Comparison of ENCODE assay signal across 8 cellular contexts in genomic region chr18:4106407-4107033, GRCh38.
A peak's percentile ranks its signal among the peaks of the same experiment; 100 is the strongest.
DNase-seq lines count a peak whose midpoint lies in the region; ATAC-seq, FAIRE-seq and TF ChIP-seq lines count a peak whose summit lies in the region.

No MANE protein-coding gene starts in this region.

- H3K27me3 ChIP-seq in A673 (replicated peaks; ENCODE audit: insufficient read depth, low read depth, low read length, poor library complexity), result no peaks in the 10 kb centered on the region
- H3K27me3 ChIP-seq in foreskin keratinocyte, result no peaks in the 10 kb centered on the region
- no peaks in the 10 kb centered on the region for H3K27me3 ChIP-seq in pancreas

- ATAC-seq in HG03095 (IDR thresholded peaks at IDR 0.05; ENCODE audit: unreplicated experiment), result peak; percentile 64
- peak; percentile 68 for ATAC-seq in foreskin keratinocyte
- ATAC-seq in pancreas, result peak; percentile 48 to 86 (median 81)

- WGBS in pancreas, 2 donors, result 30 to 38% methylated on average over 13 of the region's 13 CpGs

- H3K4me1 Mint-ChIP-seq in activated T-helper 1 cell treated with anti-CD3 and anti-CD28 coated beads, Interleukin-12 subunit alpha, Interleukin-12 subunit beta, Interleukin-2, Interleukin-4 antibody, amounts not matched to agents 30 ng/mL and 10 ng/mL and 1 ng/mL, durations not matched to agents 14 hours and 24 hours and 36 hours (ENCODE audit: low read depth), result no peaks in the 10 kb centered on the region

- FAIRE-seq in pancreas (lab: Jason Lieb, UNC) (no peak), urothelium cell line (lab: Jason Lieb, UNC) (peak; percentile 98)

- no peaks in the 10 kb centered on the region for H3K9me3 Mint-ChIP-seq in activated T-helper 1 cell treated with anti-CD3 and anti-CD28 coated beads, Interleukin-12 subunit alpha, Interleukin-12 subunit beta, Interleukin-2, Interleukin-4 antibody, amounts not matched to agents 30 ng/mL and 10 ng/mL and 1 ng/mL, durations not matched to agents 14 hours and 24 hours and 36 hours

- POLR2A ChIA-PET in A673 (lab: Charles Lee; ENCODE audit: low non-redundant PET), result interaction anchor here (0.6 kb wide), 2 partner anchors 249 to 364 kb away, joined by 3 read pairs; no protein-coding TSS in a partner anchor

- H3K27ac ChIP-seq in A673 (ENCODE audit: low read depth, low read length, poor library complexity, severe bottlenecking), result no peak overlapping the region
- H3K27ac ChIP-seq in foreskin keratinocyte, result no peak overlapping the region
- no peak overlapping the region for H3K27ac ChIP-seq in pancreas

- H3K27ac Mint-ChIP-seq in activated T-helper 1 cell treated with anti-CD3 and anti-CD28 coated beads, Interleukin-12 subunit alpha, Interleukin-12 subunit beta, Interleukin-2, Interleukin-4 antibody, amounts not matched to agents 30 ng/mL and 10 ng/mL and 1 ng/mL, durations not matched to agents 14 hours and 24 hours and 36 hours, result no peak overlapping the region

- no peak overlapping the region for H3K4me3 Mint-ChIP-seq in activated T-helper 1 cell treated with anti-CD3 and anti-CD28 coated beads, Interleukin-12 subunit alpha, Interleukin-12 subunit beta, Interleukin-2, Interleukin-4 antibody, amounts not matched to agents 30 ng/mL and 10 ng/mL and 1 ng/mL, durations not matched to agents 14 hours and 24 hours and 36 hours

- H3K36me3 ChIP-seq in A673 (ENCODE audit: insufficient read depth, low read length, poor library complexity, severe bottlenecking), result no peaks in the 10 kb centered on the region
- H3K36me3 ChIP-seq in pancreas, result no peaks in the 10 kb centered on the region

- no TSS peak for BruUV-seq in A673 (replicated peaks; lab: Mats Ljungman, UMichigan)

- no peaks in the 10 kb centered on the region for H3K27me3 Mint-ChIP-seq in activated T-helper 1 cell treated with anti-CD3 and anti-CD28 coated beads, Interleukin-12 subunit alpha, Interleukin-12 subunit beta, Interleukin-2, Interleukin-4 antibody, amounts not matched to agents 30 ng/mL and 10 ng/mL and 1 ng/mL, durations not matched to agents 14 hours and 24 hours and 36 hours (ENCODE audit: insufficient read depth)

- H3K4me3 ChIP-seq in A673 (ENCODE audit: low read depth, low read length, poor library complexity, severe bottlenecking) (no peak overlapping the region), GM12865 (ENCODE audit: low read depth, low read length) (no peak overlapping the region), pancreas (no peak overlapping the region)

- intact Hi-C loops in A673 (cut with micrococcal nuclease; ENCODE audit: unreplicated experiment), result loop anchor here (2.0 to 10.0 kb wide), 3 partner anchors 151 to 950 kb away; partner anchors contain the start of gene DLGAP1
- intact Hi-C loops in activated T-helper 1 cell treated with anti-CD3 and anti-CD28 coated beads, Interleukin-12 subunit alpha, Interleukin-12 subunit beta, Interleukin-2, Interleukin-4 antibody, amounts not matched to agents 30 ng/mL and 10 ng/mL and 1 ng/mL, durations not matched to agents 14 hours and 24 hours and 36 hours (cut with micrococcal nuclease), result no loop called here
- intact Hi-C loops in pancreas (cut with DNase I), result loop anchor here in 1 of 3 donors (10.0 kb wide), 1 partner anchor 948 kb away; no protein-coding TSS in a partner anchor

- H3K4me1 ChIP-seq in A673 (ENCODE audit: insufficient read depth, low read length, poor library complexity, severe bottlenecking) (peaks cover 10% of the 10 kb centered on the region), foreskin keratinocyte (no peaks in the 10 kb centered on the region), pancreas (no peaks in the 10 kb centered on the region)

- DNase-seq in A673 (ENCODE audit: low spot score) (peak; percentile 87), GM12865 (ENCODE audit: low read depth) (peak; percentile 80), OCI-M1 (lab: John Stamatoyannopoulos, UW) (peak; percentile 85), foreskin keratinocyte (peak; percentile 13 to 32), pancreas (peak in 4 of 6 donors; percentile 25 to 81 (median 60)), urothelium cell line (ENCODE audit: low spot score) (peak; percentile 80)
- peak; percentile 23 for DNase-seq in activated T-helper 1 cell treated with anti-CD3 and anti-CD28 coated beads, Interleukin-12 subunit alpha, Interleukin-12 subunit beta, Interleukin-2, Interleukin-4 antibody, amounts not matched to agents 30 ng/mL and 10 ng/mL and 1 ng/mL, durations not matched to agents 14 hours and 24 hours and 36 hours (ENCODE audit: low spot score)

- CTCF ChIA-PET in A673 (lab: Charles Lee), result interaction anchor here (0.5 to 1.3 kb wide), 5 partner anchors 155 to 951 kb away, joined by 3 to 16 read pairs (median 7); no protein-coding TSS in a partner anchor

- H3K36me3 Mint-ChIP-seq in activated T-helper 1 cell treated with anti-CD3 and anti-CD28 coated beads, Interleukin-12 subunit alpha, Interleukin-12 subunit beta, Interleukin-2, Interleukin-4 antibody, amounts not matched to agents 30 ng/mL and 10 ng/mL and 1 ng/mL, durations not matched to agents 14 hours and 24 hours and 36 hours (ENCODE audit: low read depth), result no peaks in the 10 kb centered on the region

- H3K9me3 ChIP-seq in A673 (ENCODE audit: low read depth, low read length, poor library complexity, severe bottlenecking), result no peaks in the 10 kb centered on the region
- no peaks in the 10 kb centered on the region for H3K9me3 ChIP-seq in pancreas

- TF ChIP-seq CTCF in A673 (conservative IDR thresholded peaks at IDR 0.05; ENCODE audit: low read depth, low read length), result peak; percentile 92
- TF ChIP-seq CTCF in GM12865 (IDR thresholded peaks at IDR 0.05; ENCODE audit: insufficient read depth, low read depth, low read length, missing control alignments), result peak; percentile 78
- peak; percentile 77 for TF ChIP-seq CTCF in foreskin keratinocyte (conservative IDR thresholded peaks at IDR 0.05)
- peak; percentile 67 to 76 (median 75) for TF ChIP-seq CTCF in pancreas (IDR thresholded peaks at IDR 0.05)

Comparison
In these comparisons a context has a peak if more than half of its experiments do, and no peak if none do; other contexts are left out.
1. DNase-seq: peak in every context shown above with its lines; median percentile 87 in A673; 85 in OCI-M1; 80 in GM12865; 80 in urothelium cell line; 60 in pancreas; 23 in activated T-helper 1 cell treated with anti-CD3 and anti-CD28 coated beads, Interleukin-12 subunit alpha, Interleukin-12 subunit beta, Interleukin-2, Interleukin-4 antibody, amounts not matched to agents 30 ng/mL and 10 ng/mL and 1 ng/mL, durations not matched to agents 14 hours and 24 hours and 36 hours; 22 in foreskin keratinocyte.